ENCODE assay signal across 8 cellular contexts in genomic region chr13:39602277-39602613, GRCh38. TPM values are rescaled to one million over a fixed set of nuclear protein-coding genes. Genes with fewer than 3 reads are reported as not detected.
A peak's percentile ranks its signal among the peaks of the same experiment; 100 is the strongest.
DNase-seq lines count a peak whose midpoint lies in the region; ATAC-seq and TF ChIP-seq lines count a peak whose summit lies in the region.

No MANE protein-coding gene starts in this region.

- H3K9me3 Mint-ChIP-seq in activated T-helper 17 cell treated with anti-CD3 and anti-CD28 coated beads, Interleukin-2, amount 50 U/mL, for 72 hours = no peaks in the 10 kb centered on the region

- no peak for TF ChIP-seq CTCF in A673 (conservative IDR thresholded peaks at IDR 0.05; ENCODE audit: low read depth, low read length)
- TF ChIP-seq CTCF in kidney epithelial cell (IDR thresholded peaks at IDR 0.05; ENCODE audit: insufficient read depth, low read length, poor library complexity, severe bottlenecking) = no peak
- peak in 1 of 6 experiments; percentile 17 for TF ChIP-seq CTCF in upper lobe of left lung (IDR thresholded peaks at IDR 0.05)

- no peaks in the 10 kb centered on the region for H3K9me3 ChIP-seq in A673 (ENCODE audit: low read depth, low read length, poor library complexity, severe bottlenecking)
- no peaks in the 10 kb centered on the region for H3K9me3 ChIP-seq in upper lobe of left lung

- intact Hi-C loops in A673 (cut with micrococcal nuclease; ENCODE audit: unreplicated experiment) = loop anchor here (1.0 to 5.0 kb wide), 2 partner anchors 105 to 187 kb away; no protein-coding TSS in a partner anchor

- no TSS peak for BruUV-seq in A673 (replicated peaks; lab: Mats Ljungman, UMichigan)

- CTCF ChIA-PET in A673 (lab: Charles Lee) = interaction anchor here (1.0 to 1.8 kb wide), 2 partner anchors 10 to 14 kb away, joined by 7 read pairs; no protein-coding TSS in a partner anchor

- peak overlapping the region; percentile 90 for H3K27ac ChIP-seq in A673 (ENCODE audit: low read depth, low read length, poor library complexity, severe bottlenecking)
- H3K27ac ChIP-seq in upper lobe of left lung = peak overlapping the region; percentile 84 to 95 (median 92)

- H3K36me3 ChIP-seq in A673 (ENCODE audit: insufficient read depth, low read length, poor library complexity, severe bottlenecking) = peaks cover 16% of the 10 kb centered on the region
- H3K36me3 ChIP-seq in kidney epithelial cell (ENCODE audit: control insufficient read depth, insufficient read depth, low read length) = no peaks in the 10 kb centered on the region
- H3K36me3 ChIP-seq in upper lobe of left lung = no peaks in the 10 kb centered on the region

- POLR2A ChIA-PET in A673 (lab: Charles Lee; ENCODE audit: low non-redundant PET) = no interaction called here

- peak overlapping the region; percentile 96 for H3K4me3 ChIP-seq in A673 (ENCODE audit: low read depth, low read length, poor library complexity, severe bottlenecking)
- peak overlapping the region; percentile 91 for H3K4me3 ChIP-seq in kidney epithelial cell (ENCODE audit: low read depth, low read length)
- peak overlapping the region; percentile 57 to 79 (median 74) for H3K4me3 ChIP-seq in upper lobe of left lung

- TF ChIP-seq EP300 in upper lobe of left lung (IDR thresholded peaks at IDR 0.05) = no peak

- H3K4me1 Mint-ChIP-seq in activated T-helper 17 cell treated with anti-CD3 and anti-CD28 coated beads, Interleukin-2, amount 50 U/mL, for 72 hours = peaks cover 5% of the 10 kb centered on the region

- H3K36me3 Mint-ChIP-seq in activated T-helper 17 cell treated with anti-CD3 and anti-CD28 coated beads, Interleukin-2, amount 50 U/mL, for 72 hours (ENCODE audit: low read depth) = no peaks in the 10 kb centered on the region

- no peak overlapping the region for H3K27ac Mint-ChIP-seq in activated T-helper 17 cell treated with anti-CD3 and anti-CD28 coated beads, Interleukin-2, amount 50 U/mL, for 72 hours

- TF ChIP-seq POLR2A in upper lobe of left lung (IDR thresholded peaks at IDR 0.05) = no peak

- DNase-seq in A673 (ENCODE audit: low spot score) (no peak), kidney epithelial cell (ENCODE audit: low read depth) (no peak), upper lobe of left lung (no peak), NCI-H1436 (lab: John Stamatoyannopoulos, UW) (no peak), DMS79 treated with DMSO at 0.1 percent for 48 hours (lab: John Stamatoyannopoulos, UW) (no peak)

- peak; percentile 29 for ATAC-seq in GM18909 (IDR thresholded peaks at IDR 0.05; ENCODE audit: poor library complexity, unreplicated experiment)
- ATAC-seq in HG03103 (IDR thresholded peaks at IDR 0.05; ENCODE audit: low read depth, unreplicated experiment) = peak; percentile 5
- ATAC-seq in activated T-helper 17 cell treated with anti-CD3 and anti-CD28 coated beads, Interleukin-2, amount 50 U/mL, for 72 hours (replicated peaks) = peak; percentile 6
- ATAC-seq in upper lobe of left lung (ENCODE audit: low FRiP score in 2 of 2) = no peak

- H3K4me1 ChIP-seq in A673 (ENCODE audit: insufficient read depth, low read length, poor library complexity, severe bottlenecking) (peaks cover 25% of the 10 kb centered on the region), upper lobe of left lung (peaks cover 3 to 14% (median 11%) of the 10 kb centered on the region in 4 donors)

- H3K27me3 Mint-ChIP-seq in activated T-helper 17 cell treated with anti-CD3 and anti-CD28 coated beads, Interleukin-2, amount 50 U/mL, for 72 hours = peaks cover 44% of the 10 kb centered on the region

- H3K4me3 Mint-ChIP-seq in activated T-helper 17 cell treated with anti-CD3 and anti-CD28 coated beads, Interleukin-2, amount 50 U/mL, for 72 hours = peak overlapping the region; percentile 74

- WGBS in upper lobe of left lung, 2 donors = 0 to 2% methylated on average over 11 of the region's 11 CpGs

- H3K27me3 ChIP-seq in A673 (replicated peaks; ENCODE audit: insufficient read depth, low read depth, low read length, poor library complexity) (no peaks in the 10 kb centered on the region), kidney epithelial cell (ENCODE audit: control insufficient read depth, insufficient read depth, low read length) (no peaks in the 10 kb centered on the region), upper lobe of left lung (no peaks in the 10 kb centered on the region)

RNA-seq across cellular contexts. Expression of gene LHFPL6, which starts 0.7 kb away (rescaled TPM):
- total RNA-seq in A673 (2021) (63.9 and 72.1 TPM in 2 replicates), kidney epithelial cell (5.7 and 7.0 TPM in 2 replicates), upper lobe of left lung (100 to 1,000 TPM in 1 of 6 donors, 10 to 100 TPM in 5; 22.2 to 113 (median 51.8) TPM)
- 1 to 10 TPM; 1.1 to 7.5 TPM for total RNA-seq in activated T-helper 17 cell treated with anti-CD3 and anti-CD28 coated beads, Interleukin-2, amount 50 U/mL, for 72 hours

RNA-seq across cellular contexts. Expression of gene COG6, which starts 53.2 kb away (rescaled TPM):
- total RNA-seq in A673 (2021) (33.6 and 41.9 TPM in 2 replicates), kidney epithelial cell (13.8 and 15.4 TPM in 2 replicates), upper lobe of left lung (10 to 100 TPM; 10.3 to 37.5 (median 17.2) TPM)
- 10 to 100 TPM; 31.3 to 47.3 TPM for total RNA-seq in activated T-helper 17 cell treated with anti-CD3 and anti-CD28 coated beads, Interleukin-2, amount 50 U/mL, for 72 hours

Comparison
In these comparisons a context has a peak if more than half of its experiments do, and no peak if none do; other contexts are left out.
1. ATAC-seq: peak in GM18909 (single experiment), HG03103 (single experiment) and activated T-helper 17 cell treated with anti-CD3 and anti-CD28 coated beads, Interleukin-2, amount 50 U/mL, for 72 hours (single experiment); none in upper lobe of left lung (0 of 2).
2. Peak in every context shown above with its lines, with median percentiles within 50 percentile points of each other: H3K4me3 ChIP-seq.